Comparison of ENCODE assay signal across 1 cellular context in the genomic region with DNA sequence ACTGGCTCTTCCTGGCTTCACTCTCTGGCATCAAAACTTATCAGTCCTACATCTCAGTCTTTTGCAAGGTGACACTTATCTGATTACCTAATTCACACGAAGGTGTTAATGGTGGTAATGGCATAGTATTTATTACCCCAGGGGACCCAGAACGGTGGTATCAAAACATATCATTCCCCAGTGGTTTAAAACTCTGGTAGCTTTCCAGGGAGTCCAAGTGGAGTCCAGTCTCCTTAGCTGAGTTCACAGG.
TF ChIP-seq lines count a peak whose summit lies in the region.

No MANE protein-coding gene starts in this region.

TF ChIP-seq in IMR-90, 13 proteins besides CTCF, POLR2A, EP300 and RAD21 (continued from another document):
- TF ChIP-seq, protein P1, sequence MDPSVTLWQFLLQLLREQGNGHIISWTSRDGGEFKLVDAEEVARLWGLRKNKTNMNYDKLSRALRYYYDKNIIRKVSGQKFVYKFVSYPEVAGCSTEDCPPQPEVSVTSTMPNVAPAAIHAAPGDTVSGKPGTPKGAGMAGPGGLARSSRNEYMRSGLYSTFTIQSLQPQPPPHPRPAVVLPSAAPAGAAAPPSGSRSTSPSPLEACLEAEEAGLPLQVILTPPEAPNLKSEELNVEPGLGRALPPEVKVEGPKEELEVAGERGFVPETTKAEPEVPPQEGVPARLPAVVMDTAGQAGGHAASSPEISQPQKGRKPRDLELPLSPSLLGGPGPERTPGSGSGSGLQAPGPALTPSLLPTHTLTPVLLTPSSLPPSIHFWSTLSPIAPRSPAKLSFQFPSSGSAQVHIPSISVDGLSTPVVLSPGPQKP (IDR thresholded peaks at IDR 0.05; ENCODE audit: borderline replicate concordance, low read depth, low read length), result no peak
